ENCODE assay signal across 9 cellular contexts in the genomic region with DNA sequence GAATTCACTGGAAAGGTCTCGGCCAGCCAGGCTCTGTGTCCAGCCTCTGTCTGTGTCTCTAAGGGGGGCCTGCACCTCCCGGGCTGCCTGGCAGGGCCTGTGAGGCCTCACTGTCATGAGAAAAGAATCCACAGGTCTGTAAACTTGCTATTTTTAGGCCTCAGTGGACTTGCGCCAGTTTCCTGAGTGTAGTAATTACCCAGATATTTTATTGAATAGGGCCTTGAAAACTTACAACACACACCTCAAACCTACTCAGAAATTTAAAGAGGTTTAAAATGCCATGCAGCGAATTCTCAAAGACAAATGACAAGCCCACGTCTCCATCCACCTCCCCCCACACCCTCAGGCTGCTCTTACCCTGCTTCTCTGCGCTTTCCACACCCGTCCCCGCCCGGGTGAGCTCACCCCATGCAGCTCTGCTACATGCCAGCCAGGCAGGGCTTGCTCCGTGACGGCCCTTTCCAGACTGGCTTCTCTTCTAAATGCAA. TPM values are rescaled to one million over a fixed set of nuclear protein-coding genes. Genes with fewer than 3 reads are reported as not detected.
A peak's percentile ranks its signal among the peaks of the same experiment; 100 is the strongest.
DNase-seq lines count a peak whose midpoint lies in the region; FAIRE-seq and TF ChIP-seq lines count a peak whose summit lies in the region.
"Had no signal": no experiment of that assay in that cellular context is flagged by ENCODE, and none has a peak within 500 bp of the region (broad histone marks: within the 10 kb centered on the region; RNA-seq: fewer than 3 reads in every experiment).

No MANE protein-coding gene starts in this region.

- BruUV-seq in mammary epithelial cell (replicated peaks; lab: Mats Ljungman, UMichigan): no TSS peak

- in situ Hi-C loops in mammary epithelial cell (cut with MboI; ENCODE audit: low sequenced_read_pairs in 2 of 2) (no loop called here), transverse colon (cut with MboI; ENCODE audit: low pct_ligation_motif_present in 1 of 4, low pct_unique_long_range_greater_than_20kb in 1 of 4, low sequenced_read_pairs in 3 of 4) (no loop called here)

- H3K27me3 ChIP-seq in mammary epithelial cell (ENCODE audit: insufficient read depth, low read length) (no peaks in the 10 kb centered on the region), transverse colon (no peaks in the 10 kb centered on the region), small intestine (ENCODE audit: control insufficient read depth in 2 of 2, insufficient read depth in 2 of 2, low read length in 2 of 2) (no peaks in the 10 kb centered on the region)
- no peaks in the 10 kb centered on the region for H3K27me3 ChIP-seq in effector memory CD4-positive, alpha-beta T cell (replicated peaks; ENCODE audit: control insufficient read depth, insufficient read depth, low read length, poor library complexity, severe bottlenecking)

- H2AFZ ChIP-seq in mammary epithelial cell (ENCODE audit: low read depth, low read length): peak overlapping the region; percentile 95

- intact Hi-C loops in mammary epithelial cell (cut with micrococcal nuclease) (no loop called here), kidney (cut with DNase I) (no loop called here), transverse colon (cut with DNase I; ENCODE audit: low total_unique reads) (no loop called here)

- dilution Hi-C loops in mammary epithelial cell (cut with HindIII; ENCODE audit: low sequenced_read_pairs): no loop called here

- FAIRE-seq in kidney (lab: Jason Lieb, UNC): no peak
- no peak for FAIRE-seq in small intestine (lab: Jason Lieb, UNC)

- H3K9ac ChIP-seq in mammary epithelial cell (ENCODE audit: insufficient read depth, low read length) (peak overlapping the region; percentile 2), kidney (ENCODE audit: low read length in 2 of 2) (no peak overlapping the region)

- peak overlapping the region; percentile 45 for H3K27ac ChIP-seq in mammary epithelial cell (ENCODE audit: insufficient read depth, low read depth, low read length)
- peak overlapping the region in 1 of 2 donors; percentile 45 for H3K27ac ChIP-seq in kidney (ENCODE audit: low read depth in 2 of 2, low read length in 2 of 2)
- H3K27ac ChIP-seq in transverse colon: peak overlapping the region; percentile 30 to 77 (median 64)
- no peak overlapping the region for H3K27ac ChIP-seq in effector memory CD4-positive, alpha-beta T cell (ENCODE audit: insufficient read depth, low read length, poor library complexity, severe bottlenecking)
- H3K27ac ChIP-seq in small intestine (ENCODE audit: low read depth in 1 of 2, low read length in 1 of 2): no peak overlapping the region

- WGBS in mammary epithelial cell (ENCODE audit: low coverage, missing lambda C conversion rate): 3% methylated on average over 10 of the region's 11 CpGs
- 60 to 62% methylated on average over 1 to 11 of the region's 11 CpGs for WGBS in transverse colon (ENCODE audit: low coverage in 1 of 2), 2 donors
- 65 to 78% (median 75%) methylated on average over 11 of the region's 11 CpGs for WGBS in small intestine, 3 donors

- H3K4me2 ChIP-seq in mammary epithelial cell (ENCODE audit: insufficient read depth, low read depth, low read length): peak overlapping the region; percentile 73

- peak; percentile 65 for TF ChIP-seq EP300 in transverse colon (IDR thresholded peaks at IDR 0.05; ENCODE audit: low read depth)

- H3K9me3 ChIP-seq in mammary epithelial cell (replicated peaks; ENCODE audit: insufficient read depth, low read length) (no peaks in the 10 kb centered on the region), kidney (ENCODE audit: control insufficient read depth in 1 of 2, low read length in 2 of 2) (no peaks in the 10 kb centered on the region), transverse colon (no peaks in the 10 kb centered on the region), small intestine (ENCODE audit: control insufficient read depth, low read depth) (no peaks in the 10 kb centered on the region)
- no peaks in the 10 kb centered on the region for H3K9me3 ChIP-seq in effector memory CD4-positive, alpha-beta T cell (ENCODE audit: control insufficient read depth, low read length)

- TF ChIP-seq CTCF in mammary epithelial cell (conservative IDR thresholded peaks at IDR 0.05 in 1 of 2, IDR thresholded peaks at IDR 0.05 in 1 of 2; ENCODE audit: extremely low read depth in 1 of 2, insufficient read depth in 1 of 2, low read depth in 1 of 2, low read length in 2 of 2): no peak
- no peak for TF ChIP-seq CTCF in kidney (IDR thresholded peaks at IDR 0.05; ENCODE audit: borderline replicate concordance, extremely low read depth, insufficient read depth)
- no peak for TF ChIP-seq CTCF in transverse colon (IDR thresholded peaks at IDR 0.05)

- peaks cover 18% of the 10 kb centered on the region for H3K4me1 ChIP-seq in mammary epithelial cell (ENCODE audit: insufficient read depth, low read length)
- H3K4me1 ChIP-seq in kidney (ENCODE audit: control insufficient read depth in 1 of 2, insufficient read depth in 1 of 2, low read depth in 1 of 2, low read length in 2 of 2): peaks cover 0 to 7% of the 10 kb centered on the region in 2 donors
- H3K4me1 ChIP-seq in transverse colon: peaks cover 0 to 7% (median 2%) of the 10 kb centered on the region in 4 donors
- no peaks in the 10 kb centered on the region for H3K4me1 ChIP-seq in effector memory CD4-positive, alpha-beta T cell (ENCODE audit: control insufficient read depth, insufficient read depth, low read length, poor library complexity, severe bottlenecking)
- no peaks in the 10 kb centered on the region for H3K4me1 ChIP-seq in small intestine (ENCODE audit: control insufficient read depth in 2 of 2, insufficient read depth in 1 of 2, low read depth in 1 of 2, low read length in 1 of 2)

- H4K20me1 ChIP-seq in mammary epithelial cell (ENCODE audit: insufficient read depth, low read length): no peaks in the 10 kb centered on the region

- DNase-seq in LoVo (ENCODE audit: low spot score): peak; percentile 68
- DNase-seq in mammary epithelial cell: peak; percentile 69
- peak; percentile 76 for DNase-seq in kidney
- peak; percentile 48 for DNase-seq in transverse colon
- no peak for DNase-seq in activated CD8-positive, alpha-beta memory T cell treated with anti-CD3 and anti-CD28 coated beads, Interleukin-2, amount 50 U/mL, for 4 hours
- no peak for DNase-seq in NCI-H2029 (lab: John Stamatoyannopoulos, UW)
- DNase-seq in effector memory CD4-positive, alpha-beta T cell: no peak
- DNase-seq in small intestine: no peak
- DNase-seq: activated gamma-delta T cell treated with Interleukin-2 at 50 U/mL for 16 hours had no signal

- no peak for TF ChIP-seq POLR2A in transverse colon (IDR thresholded peaks at IDR 0.05)

- H3K79me2 ChIP-seq in mammary epithelial cell (ENCODE audit: insufficient read depth, low read length): no peaks in the 10 kb centered on the region

- H3K36me3 ChIP-seq in mammary epithelial cell (ENCODE audit: insufficient read depth, low read length) (no peaks in the 10 kb centered on the region), kidney (ENCODE audit: control insufficient read depth in 1 of 2, insufficient read depth in 2 of 2, low read length in 2 of 2) (no peaks in the 10 kb centered on the region), transverse colon (no peaks in the 10 kb centered on the region), small intestine (ENCODE audit: control insufficient read depth in 2 of 2, insufficient read depth in 2 of 2, low read length in 2 of 2) (no peaks in the 10 kb centered on the region)
- H3K36me3 ChIP-seq in effector memory CD4-positive, alpha-beta T cell (ENCODE audit: control insufficient read depth, insufficient read depth, low read length): no peaks in the 10 kb centered on the region

- H3K4me3 ChIP-seq in mammary epithelial cell (replicated peaks in 1 of 3; ENCODE audit: insufficient read depth in 1 of 3, low read depth in 2 of 3, low read length in 3 of 3) (no peak overlapping the region), kidney (ENCODE audit: low read length in 2 of 2) (no peak overlapping the region), transverse colon (no peak overlapping the region), small intestine (ENCODE audit: low read depth in 1 of 2, low read length in 2 of 2) (no peak overlapping the region)
- H3K4me3 ChIP-seq in effector memory CD4-positive, alpha-beta T cell (ENCODE audit: insufficient read depth, low read depth, low read length, poor library complexity, severe bottlenecking): no peak overlapping the region

- CTCF ChIA-PET in mammary epithelial cell (lab: Charles Lee; ENCODE audit: low non-redundant PET): no interaction called here

RNA-seq across cellular contexts. Expression of a gene that starts 8.8 kb away (rescaled TPM):
- total RNA-seq in mammary epithelial cell (10 to 100 TPM; 18.3 to 32.6 TPM), kidney (22.8 TPM), transverse colon (10 to 100 TPM; 20.9 to 70.3 (median 28.1) TPM)
- polyA plus RNA-seq in mammary epithelial cell (5.3 TPM), kidney (ENCODE audit: insufficient read depth, low read depth, low replicate concordance) (4.8 TPM), small intestine (10 to 100 TPM in 2 of 3 donors, 1 to 10 TPM in 1; 8.6 to 12.3 (median 10.0) TPM)
- polyA minus RNA-seq in mammary epithelial cell: 31.8 TPM

Comparison
In these comparisons a context has a peak if more than half of its experiments do, and no peak if none do; other contexts are left out.
1. DNase-seq: peak in LoVo (single experiment), mammary epithelial cell (single experiment), kidney (single experiment) and transverse colon (single experiment); none in activated CD8-positive, alpha-beta memory T cell treated with anti-CD3 and anti-CD28 coated beads, Interleukin-2, amount 50 U/mL, for 4 hours (single experiment), NCI-H2029 (single experiment), effector memory CD4-positive, alpha-beta T cell (0 of 3) and small intestine (single experiment).
2. H3K27ac ChIP-seq: peak in mammary epithelial cell (single experiment) and transverse colon (4 of 4); none in effector memory CD4-positive, alpha-beta T cell (single experiment) and small intestine (0 of 2).